11 cellular contexts compared by ENCODE assay signal in the genomic region with DNA sequence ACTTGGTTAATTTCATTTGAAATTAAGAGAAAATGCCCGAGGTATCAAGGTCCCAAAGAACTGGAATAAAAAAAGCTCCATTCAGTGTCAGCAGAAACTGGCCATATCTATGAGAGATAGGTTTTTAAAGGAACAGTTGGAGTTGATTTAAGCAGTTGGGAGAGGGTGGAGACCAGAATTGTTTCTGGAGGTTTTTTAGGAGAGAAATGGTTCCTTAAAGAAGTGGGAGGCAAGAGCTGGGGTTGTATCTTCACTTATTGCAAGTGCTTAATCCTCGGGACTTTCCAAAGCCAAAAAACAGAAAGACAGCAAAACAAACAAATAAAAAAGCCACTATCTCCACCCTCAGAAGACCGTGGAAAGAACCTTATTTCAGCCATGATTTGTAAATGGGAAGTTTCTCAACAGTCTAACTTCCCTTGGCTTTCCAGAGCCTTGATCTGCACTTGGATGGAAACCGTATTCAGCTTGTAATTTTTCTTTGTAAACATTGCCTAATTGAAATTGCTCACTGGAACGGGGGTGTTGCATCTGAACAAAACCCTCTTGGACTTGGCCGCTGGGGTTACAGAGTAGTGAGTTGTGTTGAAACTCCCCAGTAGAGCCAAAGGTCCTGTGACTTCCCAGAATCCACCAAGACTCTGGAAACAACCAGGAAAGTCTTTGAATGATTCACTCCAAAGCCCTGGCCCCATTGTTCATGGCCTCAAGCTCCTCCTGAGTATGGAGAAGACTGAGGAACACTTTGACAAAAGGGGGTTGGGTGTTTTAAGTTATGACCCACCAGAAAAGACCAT.
DNase-seq lines count a peak whose midpoint lies in the region; ATAC-seq and TF ChIP-seq lines count a peak whose summit lies in the region.
"Had no signal": no experiment of that assay in that cellular context is flagged by ENCODE, and none has a peak within 500 bp of the region (broad histone marks: within the 10 kb centered on the region; RNA-seq: fewer than 3 reads in every experiment).

No MANE protein-coding gene starts in this region.

- POLR2A ChIA-PET in WTC11 (lab: Charles Lee) = no interaction called here

- H3K4me3 ChIP-seq in skeletal muscle cell (ENCODE audit: low read depth, low read length) (no peak overlapping the region), neuronal stem cell (ENCODE audit: low read length in 2 of 2) (no peak overlapping the region)

- no peak overlapping the region for H3K4me3 Mint-ChIP-seq in WTC11
- H3K4me3 Mint-ChIP-seq in stimulated activated memory B cell treated with anti-CD40 and anti-IgM and Interleukin-4, amounts not matched to agents 10 μg/mL and 1 μg/mL and 100 μg/mL, for 72 hours = no peak overlapping the region

- no peak overlapping the region for H3K23ac ChIP-seq in neuronal stem cell (ENCODE audit: low read depth, low read length, poor library complexity)

- no peak overlapping the region for H4K91ac ChIP-seq in neuronal stem cell (ENCODE audit: low read depth, low read length, poor library complexity)

- no peaks in the 10 kb centered on the region for H3K79me1 ChIP-seq in neuronal stem cell (ENCODE audit: low read depth, low read length)

- no peak overlapping the region for H3K4ac ChIP-seq in neuronal stem cell (ENCODE audit: low read length)

- no peak overlapping the region for H2BK15ac ChIP-seq in neuronal stem cell (ENCODE audit: low read length)

- H3K4me1 Mint-ChIP-seq in WTC11 = peaks cover 6% of the 10 kb centered on the region
- H3K4me1 Mint-ChIP-seq in stimulated activated memory B cell treated with anti-CD40 and anti-IgM and Interleukin-4, amounts not matched to agents 10 μg/mL and 1 μg/mL and 100 μg/mL, for 72 hours = peaks cover 20% of the 10 kb centered on the region

- H3K27ac ChIP-seq in neuronal stem cell (replicated peaks; ENCODE audit: low read length) = no peak overlapping the region
- H3K27ac ChIP-seq: parathyroid adenoma had no signal

- H3K36me3 ChIP-seq in neuronal stem cell (replicated peaks in 1 of 2; ENCODE audit: control insufficient read depth in 2 of 2, insufficient read depth in 2 of 2, low read length in 2 of 2) = no peaks in the 10 kb centered on the region

- no peak for TF ChIP-seq CTCF in WTC11 (IDR thresholded peaks at IDR 0.05)

- peak; percentile 56 for DNase-seq in EL
- DNase-seq in WTC11 (ENCODE audit: low spot score) = no peak
- peak; percentile 53 for DNase-seq in Right ventricle myocardium superior
- DNase-seq in skeletal muscle cell (ENCODE audit: low read depth) = peak; percentile 87
- no peak for DNase-seq in cortex of kidney (lab: John Stamatoyannopoulos, UW)
- DNase-seq in DMS 273 treated with DMSO at 0.1 percent for 48 hours (lab: John Stamatoyannopoulos, UW) = no peak
- DNase-seq in neuronal stem cell (ENCODE audit: low spot score) = no peak
- DNase-seq: effector memory CD4-positive, alpha-beta T cell; NCI-H1694 treated with DMSO at 0.1 percent for 48 hours had no signal

- no peaks in the 10 kb centered on the region for H3K27me3 Mint-ChIP-seq in WTC11 (ENCODE audit: low read depth)
- no peaks in the 10 kb centered on the region for H3K27me3 Mint-ChIP-seq in stimulated activated memory B cell treated with anti-CD40 and anti-IgM and Interleukin-4, amounts not matched to agents 10 μg/mL and 1 μg/mL and 100 μg/mL, for 72 hours

- no peaks in the 10 kb centered on the region for H3K9me3 Mint-ChIP-seq in WTC11
- H3K9me3 Mint-ChIP-seq in stimulated activated memory B cell treated with anti-CD40 and anti-IgM and Interleukin-4, amounts not matched to agents 10 μg/mL and 1 μg/mL and 100 μg/mL, for 72 hours = no peaks in the 10 kb centered on the region

- no peaks in the 10 kb centered on the region for H3K27me3 ChIP-seq in neuronal stem cell (ENCODE audit: control insufficient read depth in 3 of 3, insufficient read depth in 3 of 3, low read depth in 1 of 3, low read length in 3 of 3)

- CTCF ChIA-PET in WTC11 (lab: Charles Lee) = interaction anchor here (0.6 to 0.7 kb wide), 2 partner anchors 8 to 389 kb away, joined by 3 read pairs; no protein-coding TSS in a partner anchor

- no CpG with 5 or more reads among the region's 6 CpGs for WGBS in neuronal stem cell (ENCODE audit: extremely low coverage in 2 of 2, insufficient read length in 2 of 2, insufficient replicate concordance in 1 of 2), 2 donors

- no peak overlapping the region for H3K4me2 ChIP-seq in neuronal stem cell (ENCODE audit: insufficient read depth, low read length, poor library complexity, severe bottlenecking)

- H4K8ac ChIP-seq in neuronal stem cell (ENCODE audit: low read depth, low read length) = no peak overlapping the region

- no peak for ATAC-seq in WTC11
- ATAC-seq in Right ventricle myocardium superior (ENCODE audit: poor library complexity) = peak; percentile 83
- ATAC-seq in stimulated activated memory B cell treated with anti-CD40 and anti-IgM and Interleukin-4, amounts not matched to agents 10 μg/mL and 1 μg/mL and 100 μg/mL, for 72 hours = no peak

- no peaks in the 10 kb centered on the region for H3K4me1 ChIP-seq in neuronal stem cell (ENCODE audit: control insufficient read depth in 2 of 2, insufficient read depth in 1 of 2, low read depth in 1 of 2, low read length in 2 of 2)
- H3K4me1 ChIP-seq: parathyroid adenoma had no signal

- no peak overlapping the region for H3K9ac ChIP-seq in neuronal stem cell (ENCODE audit: low read depth, low read length, poor library complexity)
- H3K9ac ChIP-seq: parathyroid adenoma had no signal

- H2BK12ac ChIP-seq in neuronal stem cell (ENCODE audit: low read length) = no peak overlapping the region

- no peaks in the 10 kb centered on the region for H3K36me3 Mint-ChIP-seq in WTC11
- H3K36me3 Mint-ChIP-seq in stimulated activated memory B cell treated with anti-CD40 and anti-IgM and Interleukin-4, amounts not matched to agents 10 μg/mL and 1 μg/mL and 100 μg/mL, for 72 hours = no peaks in the 10 kb centered on the region

- H3K18ac ChIP-seq in neuronal stem cell (ENCODE audit: low read length) = no peak overlapping the region

- H2AK5ac ChIP-seq in neuronal stem cell (ENCODE audit: low read depth, low read length) = no peak overlapping the region

- H3K9me3 ChIP-seq in neuronal stem cell (replicated peaks in 1 of 2; ENCODE audit: control insufficient read depth in 2 of 2, insufficient read depth in 1 of 2, low read depth in 1 of 2, low read length in 2 of 2) = no peaks in the 10 kb centered on the region

- no peak overlapping the region for H2AFZ ChIP-seq in neuronal stem cell (ENCODE audit: low read length)
- H2AFZ ChIP-seq: parathyroid adenoma had no signal

- H2BK120ac ChIP-seq in neuronal stem cell (ENCODE audit: low read depth, low read length) = no peak overlapping the region

- H3K27ac Mint-ChIP-seq in WTC11 = no peak overlapping the region
- H3K27ac Mint-ChIP-seq in stimulated activated memory B cell treated with anti-CD40 and anti-IgM and Interleukin-4, amounts not matched to agents 10 μg/mL and 1 μg/mL and 100 μg/mL, for 72 hours = no peak overlapping the region

- no peak overlapping the region for H2BK5ac ChIP-seq in neuronal stem cell (ENCODE audit: low read length)

- intact Hi-C loops in Right ventricle myocardium superior (cut with DNase I) = no loop called here

- H3K14ac ChIP-seq in neuronal stem cell (ENCODE audit: low read length) = no peak overlapping the region

TF ChIP-seq in WTC11, 78 proteins besides CTCF, POLR2A, EP300 and RAD21:
- TF ChIP-seq, protein P1, sequence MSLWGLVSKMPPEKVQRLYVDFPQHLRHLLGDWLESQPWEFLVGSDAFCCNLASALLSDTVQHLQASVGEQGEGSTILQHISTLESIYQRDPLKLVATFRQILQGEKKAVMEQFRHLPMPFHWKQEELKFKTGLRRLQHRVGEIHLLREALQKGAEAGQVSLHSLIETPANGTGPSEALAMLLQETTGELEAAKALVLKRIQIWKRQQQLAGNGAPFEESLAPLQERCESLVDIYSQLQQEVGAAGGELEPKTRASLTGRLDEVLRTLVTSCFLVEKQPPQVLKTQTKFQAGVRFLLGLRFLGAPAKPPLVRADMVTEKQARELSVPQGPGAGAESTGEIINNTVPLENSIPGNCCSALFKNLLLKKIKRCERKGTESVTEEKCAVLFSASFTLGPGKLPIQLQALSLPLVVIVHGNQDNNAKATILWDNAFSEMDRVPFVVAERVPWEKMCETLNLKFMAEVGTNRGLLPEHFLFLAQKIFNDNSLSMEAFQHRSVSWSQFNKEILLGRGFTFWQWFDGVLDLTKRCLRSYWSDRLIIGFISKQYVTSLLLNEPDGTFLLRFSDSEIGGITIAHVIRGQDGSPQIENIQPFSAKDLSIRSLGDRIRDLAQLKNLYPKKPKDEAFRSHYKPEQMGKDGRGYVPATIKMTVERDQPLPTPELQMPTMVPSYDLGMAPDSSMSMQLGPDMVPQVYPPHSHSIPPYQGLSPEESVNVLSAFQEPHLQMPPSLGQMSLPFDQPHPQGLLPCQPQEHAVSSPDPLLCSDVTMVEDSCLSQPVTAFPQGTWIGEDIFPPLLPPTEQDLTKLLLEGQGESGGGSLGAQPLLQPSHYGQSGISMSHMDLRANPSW (CRISPR knock-in tag; conservative IDR thresholded peaks at IDR 0.05; ENCODE audit: low read depth) = no peak
- TF ChIP-seq GABPB1 (CRISPR knock-in tag; IDR thresholded peaks at IDR 0.05) (peak; percentile 60), MXD4 (CRISPR knock-in tag; IDR thresholded peaks at IDR 0.05; ENCODE audit: borderline replicate concordance) (no peak)
TF ChIP-seq in WTC11: peak in this region for 1.

Comparison
In these comparisons a context has a peak if more than half of its experiments do, and no peak if none do; other contexts are left out.
1. DNase-seq: peak in EL (single experiment), Right ventricle myocardium superior (single experiment) and skeletal muscle cell (single experiment); none in WTC11 (single experiment), cortex of kidney (single experiment), DMS 273 treated with DMSO at 0.1 percent for 48 hours (single experiment) and neuronal stem cell (single experiment).